ENCODE assay signal across 9 cellular contexts in genomic region chr10:67666416-67667043, GRCh38. TPM values are rescaled to one million over a fixed set of nuclear protein-coding genes. Genes with fewer than 3 reads are reported as not detected.
DNase-seq lines count a peak whose midpoint lies in the region; ATAC-seq and TF ChIP-seq lines count a peak whose summit lies in the region.
"Had no signal": no experiment of that assay in that cellular context is flagged by ENCODE, and none has a peak within 500 bp of the region (broad histone marks: within the 10 kb centered on the region; RNA-seq: fewer than 3 reads in every experiment).

No MANE protein-coding gene starts in this region.

- no peak for TF ChIP-seq POLR2A in sigmoid colon (IDR thresholded peaks at IDR 0.05)

- 82 to 95% methylated on average over 1 of the region's 1 CpG for WGBS in sigmoid colon, 2 donors

- H3K27me3 ChIP-seq in RWPE2 (ENCODE audit: insufficient read depth, poor library complexity, severe bottlenecking), result peaks cover 34% of the 10 kb centered on the region
- H3K27me3 ChIP-seq in foreskin keratinocyte, result no peaks in the 10 kb centered on the region
- H3K27me3 ChIP-seq in sigmoid colon, result no peaks in the 10 kb centered on the region

- peak; percentile 50 for ATAC-seq in GM21786 (IDR thresholded peaks at IDR 0.05; ENCODE audit: unreplicated experiment)
- ATAC-seq in RWPE2 (ENCODE audit: low read depth), result peak; percentile 23; the same call in 1 of the 3 replicates
- ATAC-seq in foreskin keratinocyte, result peak; percentile 34
- ATAC-seq in GM21447 (IDR thresholded peaks at IDR 0.05; ENCODE audit: unreplicated experiment), result no peak
- ATAC-seq in GM21723 (IDR thresholded peaks at IDR 0.05; ENCODE audit: unreplicated experiment), result no peak

- intact Hi-C loops in sigmoid colon (cut with DNase I), result loop anchor here (2.0 to 5.0 kb wide), 3 partner anchors 28 to 114 kb away; no protein-coding TSS in a partner anchor

- H3K4me3 ChIP-seq in RWPE2 (ENCODE audit: severe bottlenecking) (no peak overlapping the region), sigmoid colon (no peak overlapping the region)

- H3K4me1 ChIP-seq in RWPE2 (ENCODE audit: insufficient read depth, poor library complexity, severe bottlenecking), result no peaks in the 10 kb centered on the region
- H3K4me1 ChIP-seq in foreskin keratinocyte, result no peaks in the 10 kb centered on the region
- peaks cover 3 to 46% (median 21%) of the 10 kb centered on the region in 4 donors for H3K4me1 ChIP-seq in sigmoid colon

- H3K36me3 ChIP-seq in RWPE2 (ENCODE audit: low read depth), result no peaks in the 10 kb centered on the region
- H3K36me3 ChIP-seq in sigmoid colon, result no peaks in the 10 kb centered on the region

- TF ChIP-seq CTCF in RWPE2 (IDR thresholded peaks at IDR 0.05; ENCODE audit: poor library complexity, severe bottlenecking) (peak; percentile 68), foreskin keratinocyte (conservative IDR thresholded peaks at IDR 0.05) (peak; percentile 60), sigmoid colon (IDR thresholded peaks at IDR 0.05) (peak; percentile 36 to 57 (median 50))

- H3K9me3 ChIP-seq in RWPE2 (ENCODE audit: severe bottlenecking), result no peaks in the 10 kb centered on the region
- no peaks in the 10 kb centered on the region for H3K9me3 ChIP-seq in sigmoid colon

- DNase-seq in AG20443 (ENCODE audit: low spot score), result peak; percentile 7
- DNase-seq in RWPE2 (ENCODE audit: low spot score), result no peak
- DNase-seq in foreskin keratinocyte, result peak; percentile 5 to 14
- no peak for DNase-seq in sigmoid colon
- no peak for DNase-seq in NCI-H1092 (lab: John Stamatoyannopoulos, UW)

- TF ChIP-seq EP300 in sigmoid colon (IDR thresholded peaks at IDR 0.05), result no peak

- H3K27ac ChIP-seq in RWPE2 (ENCODE audit: poor library complexity, severe bottlenecking), result no peak overlapping the region
- no peak overlapping the region for H3K27ac ChIP-seq in foreskin keratinocyte
- no peak overlapping the region for H3K27ac ChIP-seq in sigmoid colon

RNA-seq across cellular contexts. Expression of gene CTNNA3, which starts 29.5 kb away (rescaled TPM):
- 0.07 TPM in 1 of 2 replicates, not detected in the other for total RNA-seq in foreskin keratinocyte
- polyA plus RNA-seq in foreskin keratinocyte, result not detected in 2 replicates
- 1 to 10 TPM; 1.5 to 4.6 (median 3.9) TPM for total RNA-seq in sigmoid colon
- polyA plus RNA-seq in sigmoid colon, result under 1 TPM in 2 of 3 donors, not detected in 1; under 0.01 to 0.20 TPM
- total RNA-seq: glomerular endothelial cell had no signal

Comparison
In these comparisons a context has a peak if more than half of its experiments do, and no peak if none do; other contexts are left out.
1. DNase-seq: peak in AG20443 (single experiment) and foreskin keratinocyte (2 of 2); none in RWPE2 (single experiment), sigmoid colon (single experiment) and NCI-H1092 (single experiment).
2. ATAC-seq: peak in GM21786 (single experiment), RWPE2 (single experiment) and foreskin keratinocyte (single experiment); none in GM21447 (single experiment) and GM21723 (single experiment).
3. Peak in every context shown above with its lines, with median percentiles within 50 percentile points of each other: CTCF ChIP-seq.